ENCODE assay signal across 14 cellular contexts in genomic region chr16:46686815-46687473, GRCh38. TPM values are rescaled to one million over a fixed set of nuclear protein-coding genes. Genes with fewer than 3 reads are reported as not detected.
DNase-seq lines count a peak whose midpoint lies in the region; ATAC-seq, FAIRE-seq and TF ChIP-seq lines count a peak whose summit lies in the region.
"Had no signal": no experiment of that assay in that cellular context is flagged by ENCODE, and none has a peak within 500 bp of the region (broad histone marks: within the 10 kb centered on the region; RNA-seq: fewer than 3 reads in every experiment).

No MANE protein-coding gene starts in this region.

- H3K18ac ChIP-seq in mesenchymal stem cell (ENCODE audit: low read depth in 1 of 2, low read length in 2 of 2) = no peak overlapping the region

- TF ChIP-seq CTCF in A673 (conservative IDR thresholded peaks at IDR 0.05; ENCODE audit: low read depth, low read length) (no peak), GM23338 (conservative IDR thresholded peaks at IDR 0.05; ENCODE audit: low read depth in 2 of 2) (no peak), K562 (IDR thresholded peaks at IDR 0.05 in 2 of 3, conservative IDR thresholded peaks at IDR 0.05 in 1 of 3; ENCODE audit: insufficient read depth in 2 of 3, low read depth in 1 of 3, low read length in 3 of 3) (no peak)

- no peak overlapping the region for H3K23ac ChIP-seq in mesenchymal stem cell (ENCODE audit: low read length in 2 of 2)

- H3K4me2 ChIP-seq in GM23338 (peak overlapping the region; percentile 85), K562 (ENCODE audit: insufficient read depth, low read length) (peak overlapping the region; percentile 98; the same call in 1 of the 2 replicates), mesenchymal stem cell (ENCODE audit: low read length, poor library complexity, severe bottlenecking) (peak overlapping the region; percentile 51)

- no peak overlapping the region for H4K8ac ChIP-seq in mesenchymal stem cell (ENCODE audit: low read length)

- no TSS peak for BruUV-seq in A673 (replicated peaks; lab: Mats Ljungman, UMichigan)
- BruUV-seq in K562 (replicated peaks; lab: Mats Ljungman, UMichigan) = no TSS peak

- H3K36me3 ChIP-seq in A673 (ENCODE audit: insufficient read depth, low read length, poor library complexity, severe bottlenecking) = peaks cover 12% of the 10 kb centered on the region
- peaks cover 2% of the 10 kb centered on the region; the same call in 1 of the 2 replicates for H3K36me3 ChIP-seq in GM23338 (ENCODE audit: insufficient read depth)
- peaks cover 19% of the 10 kb centered on the region; the same call in 2 of the 3 replicates for H3K36me3 ChIP-seq in K562 (ENCODE audit: control insufficient read depth, insufficient read depth, low read length)
- H3K36me3 ChIP-seq in mesenchymal stem cell (ENCODE audit: control insufficient read depth in 1 of 2, insufficient read depth in 2 of 2, low read depth in 1 of 2, low read length in 2 of 2) = peaks cover 0 to 8% of the 10 kb centered on the region in 2 experiments

- H3K4ac ChIP-seq in mesenchymal stem cell (ENCODE audit: low read depth in 1 of 2, low read length in 2 of 2) = no peak overlapping the region

- H3K27me3 ChIP-seq in A673 (replicated peaks; ENCODE audit: insufficient read depth, low read depth, low read length, poor library complexity) = no peaks in the 10 kb centered on the region
- H3K27me3 ChIP-seq in GM23338 (ENCODE audit: insufficient read depth) = no peaks in the 10 kb centered on the region
- H3K27me3 ChIP-seq in K562 (ENCODE audit: control insufficient read depth in 2 of 2, insufficient read depth in 2 of 2, low read length in 2 of 2) = no peaks in the 10 kb centered on the region
- no peaks in the 10 kb centered on the region for H3K27me3 ChIP-seq in mesenchymal stem cell (ENCODE audit: control insufficient read depth in 1 of 2, insufficient read depth in 1 of 2, low read length in 2 of 2)

- H2AFZ ChIP-seq in GM23338 (no peak overlapping the region), K562 (ENCODE audit: low read depth, low read length) (no peak overlapping the region), mesenchymal stem cell (ENCODE audit: low read depth, low read length) (no peak overlapping the region)

- in situ Hi-C loops in K562 (cut with MboI) = loop anchor here (5.0 kb wide), 1 partner anchor 65 kb away; no protein-coding TSS in a partner anchor

- H4K20me1 ChIP-seq in GM23338 (replicated peaks; ENCODE audit: insufficient read depth) (peaks cover 52% of the 10 kb centered on the region), K562 (replicated peaks; ENCODE audit: control insufficient read depth, insufficient read depth, low read length) (peaks cover 31% of the 10 kb centered on the region)

- no peak for TF ChIP-seq EP300 in K562 (IDR thresholded peaks at IDR 0.05; ENCODE audit: low read length)

- peak overlapping the region in 1 of 2 experiments; percentile 65; a peak in 1 of 4 replicates for H3K9ac ChIP-seq in K562 (ENCODE audit: insufficient read depth in 1 of 2, low read depth in 2 of 2, low read length in 2 of 2)
- peak overlapping the region; percentile 98 for H3K9ac ChIP-seq in mesenchymal stem cell (ENCODE audit: low read length)

- POLR2A ChIA-PET in A673 (lab: Charles Lee; ENCODE audit: low non-redundant PET) (no interaction called here), K562 (lab: Yijun Ruan, JAX) (interaction anchor here (0.6 kb wide), 3 partner anchors 151 to 213 kb away, joined by 3 read pairs; no protein-coding TSS in a partner anchor)

- no peak overlapping the region for H2BK15ac ChIP-seq in mesenchymal stem cell (ENCODE audit: low read depth, poor library complexity, severe bottlenecking)

- TF ChIP-seq RAD21 in K562 (CRISPR knock-in tag; conservative IDR thresholded peaks at IDR 0.05 in 1 of 2, IDR thresholded peaks at IDR 0.05 in 1 of 2) = no peak

- no peak overlapping the region for H3K4me3 Mint-ChIP-seq in GM23338

- H3K4me3 ChIP-seq in A673 (ENCODE audit: low read depth, low read length, poor library complexity, severe bottlenecking) = peak overlapping the region; percentile 84
- H3K4me3 ChIP-seq in GM23338 = peak overlapping the region; percentile 87
- peak overlapping the region; percentile 76 for H3K4me3 ChIP-seq in K562
- H3K4me3 ChIP-seq in mesenchymal stem cell (ENCODE audit: insufficient read depth in 1 of 2, low read depth in 1 of 2, low read length in 2 of 2) = peak overlapping the region in 1 of 2 experiments; percentile 85

- H2BK12ac ChIP-seq in mesenchymal stem cell (ENCODE audit: low read length in 2 of 2) = no peak overlapping the region

- TF ChIP-seq POLR2A in K562 (conservative IDR thresholded peaks at IDR 0.05) = no peak

- no peaks in the 10 kb centered on the region for H3K9me3 Mint-ChIP-seq in GM23338

- CTCF ChIA-PET in A673 (lab: Charles Lee) (no interaction called here), K562 (lab: Yijun Ruan, JAX; ENCODE audit: low intra/inter-chr PET ratio) (no interaction called here)

- H2BK5ac ChIP-seq in mesenchymal stem cell (ENCODE audit: low read depth, low read length, poor library complexity, severe bottlenecking) = no peak overlapping the region

- no peak overlapping the region for H2BK120ac ChIP-seq in mesenchymal stem cell (ENCODE audit: low read depth, low read length)

- ATAC-seq in GM23338 = no peak
- no peak for ATAC-seq in K562
- no peak for ATAC-seq in GM21515 (IDR thresholded peaks at IDR 0.05; ENCODE audit: unreplicated experiment)
- ATAC-seq in GM19455 (IDR thresholded peaks at IDR 0.05; ENCODE audit: unreplicated experiment) = no peak
- ATAC-seq: Right ventricle myocardium inferior had no signal

- intact Hi-C loops in A673 (cut with micrococcal nuclease; ENCODE audit: unreplicated experiment) = loop anchor here (10.0 kb wide), 1 partner anchor 108 kb away; no protein-coding TSS in a partner anchor
- intact Hi-C loops in K562 (cut with micrococcal nuclease) = loop anchor here (5.0 kb wide), 1 partner anchor 145 kb away; the partner anchor contains the start of gene C16orf87

- no peak overlapping the region for H3K27ac Mint-ChIP-seq in GM23338

- no peaks in the 10 kb centered on the region for H3K9me1 ChIP-seq in K562 (ENCODE audit: control insufficient read depth, insufficient read depth, low read length)

- no peaks in the 10 kb centered on the region for H3F3A ChIP-seq in GM23338 (replicated peaks; ENCODE audit: low read depth)

- no peak overlapping the region for H4K91ac ChIP-seq in mesenchymal stem cell (ENCODE audit: low read length)

- H3K4me1 ChIP-seq in A673 (ENCODE audit: insufficient read depth, low read length, poor library complexity, severe bottlenecking) (peaks cover 16% of the 10 kb centered on the region), GM23338 (ENCODE audit: insufficient read depth) (peaks cover 36% of the 10 kb centered on the region), K562 (replicated peaks in 1 of 2; ENCODE audit: control insufficient read depth in 2 of 2, insufficient read depth in 2 of 2, low read length in 2 of 2) (peaks cover 6 to 19% of the 10 kb centered on the region in 2 experiments; a peak in 4 of 5 replicates), mesenchymal stem cell (ENCODE audit: control insufficient read depth, insufficient read depth, low read depth, low read length) (peaks cover 7% of the 10 kb centered on the region)

- no peaks in the 10 kb centered on the region for H3K9me3 ChIP-seq in A673 (ENCODE audit: low read depth, low read length, poor library complexity, severe bottlenecking)
- H3K9me3 ChIP-seq in K562 (replicated peaks; ENCODE audit: control insufficient read depth, insufficient read depth, low read depth, low read length) = no peaks in the 10 kb centered on the region
- no peaks in the 10 kb centered on the region for H3K9me3 ChIP-seq in mesenchymal stem cell (ENCODE audit: control insufficient read depth, low read length)

- DNase-seq in A673 (ENCODE audit: low spot score) (no peak), GM23338 (ENCODE audit: low spot score) (no peak), K562 (ENCODE audit: extremely low read depth in 1 of 4, low spot score in 3 of 4) (no peak), mesenchymal stem cell (no peak), COLO668 (lab: John Stamatoyannopoulos, UW; ENCODE audit: unreplicated experiment) (no peak), activated gamma-delta T cell treated with Interleukin-2 at 50 U/mL for 16 hours (no peak)
- DNase-seq: activated CD4-positive, alpha-beta T cell treated with anti-CD3 and anti-CD28 coated beads, Interleukin-2, amount 50 U/mL, for 1 hour; erythroblast had no signal

- no peaks in the 10 kb centered on the region; the same call in none of the 3 replicates for H3K36me3 Mint-ChIP-seq in GM23338 (ENCODE audit: low read depth)

- H2AK5ac ChIP-seq in mesenchymal stem cell (ENCODE audit: low read length, severe bottlenecking) = no peak overlapping the region

- 5% methylated on average over 5 of the region's 5 CpGs for WGBS in K562 (ENCODE audit: insufficient coverage, low coverage, missing lambda C conversion rate)
- WGBS in mesenchymal stem cell = 61% methylated on average over 2 of the region's 5 CpGs

- no peak overlapping the region for H3K14ac ChIP-seq in mesenchymal stem cell (ENCODE audit: low read length in 2 of 2)

- peaks cover 34% of the 10 kb centered on the region for H3K4me1 Mint-ChIP-seq in GM23338

- no peak overlapping the region for H3K27ac ChIP-seq in A673 (ENCODE audit: low read depth, low read length, poor library complexity, severe bottlenecking)
- no peak overlapping the region for H3K27ac ChIP-seq in GM23338 (ENCODE audit: low read depth)
- no peak overlapping the region for H3K27ac ChIP-seq in K562 (ENCODE audit: extremely low read depth, low read depth, low read length)
- H3K27ac ChIP-seq in mesenchymal stem cell (ENCODE audit: low read length, poor library complexity, severe bottlenecking) = no peak overlapping the region
- H3K27ac ChIP-seq: C4-2B had no signal

- no peak for FAIRE-seq in K562 (lab: Jason Lieb, UNC)
- FAIRE-seq: islet of Langerhans, urothelium cell line had no signal

- H3K79me2 ChIP-seq in GM23338 (replicated peaks; ENCODE audit: insufficient read depth) (peaks cover 88% of the 10 kb centered on the region), K562 (ENCODE audit: control insufficient read depth, insufficient read depth, low read length) (peaks cover 90% of the 10 kb centered on the region)

- H3K79me1 ChIP-seq in mesenchymal stem cell (replicated peaks; ENCODE audit: low read length, poor library complexity, severe bottlenecking) = no peaks in the 10 kb centered on the region

- H3K9me2 ChIP-seq in GM23338 (ENCODE audit: insufficient read depth) = no peaks in the 10 kb centered on the region

- peaks cover 2% of the 10 kb centered on the region for H3K27me3 Mint-ChIP-seq in GM23338 (ENCODE audit: insufficient read depth, low read depth, poor library complexity)

RNA-seq across cellular contexts. Expression of gene VPS35, which starts 2.0 kb away (rescaled TPM):
- total RNA-seq in A673 (2021) (94.6 and 99.0 TPM in 2 replicates), K562 (2014; rRNA removed) (30.4 and 32.7 TPM in 2 replicates), K562 (2014; rRNA removed; fragmentation: Illumina TruSeq; extraction: Trizol) (74.6 and 84.8 TPM in 2 replicates), K562 (2015; rRNA removed; fragmentation: Illumina TruSeq; extraction: Trizol) (66.2 and 69.9 TPM in 2 replicates), K562 (2021) (84.4 and 87.3 TPM in 2 replicates)
- total RNA-seq in GM23338 (2014; rRNA removed; shearing (Covaris generic)) = 40.0 and 51.8 TPM in 2 replicates
- polyA plus RNA-seq in GM23338 (2016; fragmentation: Nextera tagmentation; extraction: Ambion mirVana) (25.4 and 31.1 TPM in 2 replicates), K562 (2011; rRNA removed) (40.2 and 53.3 TPM in 2 replicates), K562 (2014; fragmentation: Illumina TruSeq; extraction: Trizol) (48.6 and 57.4 TPM in 2 replicates), K562 (2014; fragmentation: Nextera tagmentation; extraction: Ambion mirVana) (100 to 1,000 TPM in 1 of 2 experiments, 10 to 100 TPM in 1; 90.4 to 131 TPM), K562 (2014; rRNA removed) (35.0 and 42.5 TPM in 2 replicates)
- 37.9 and 110 TPM in 2 replicates for total RNA-seq in K562 (2011; cell fraction: chromatin; rRNA removed; ENCODE audit: low replicate concordance)
- total RNA-seq in K562 (2011; cell fraction: nucleolus; rRNA removed) = 25.9 and 27.2 TPM in 2 replicates
- 43.5 and 65.2 TPM in 2 replicates for total RNA-seq in K562 (2011; cell fraction: nucleoplasm; rRNA removed)
- polyA plus RNA-seq in K562 (2011; cell fraction: cytosol; rRNA removed) = 11.4 and 16.9 TPM in 2 replicates
- 12.0 and 21.6 TPM in 2 replicates for polyA plus RNA-seq in K562 (2011; cell fraction: nucleus; rRNA removed)
- 58.4 and 83.6 TPM in 2 replicates for polyA plus RNA-seq in K562 (2012)
- polyA minus RNA-seq in K562 (2011; rRNA and poly(A)+ RNA removed) = 82.5 and 93.0 TPM in 2 replicates
- 42.1 and 43.0 TPM in 2 replicates for polyA minus RNA-seq in K562 (2011; cell fraction: cytosol; rRNA and poly(A)+ RNA removed)
- polyA minus RNA-seq in K562 (2011; cell fraction: nucleus; rRNA and poly(A)+ RNA removed) = 39.7 and 71.0 TPM in 2 replicates
- polyA plus RNA-seq in mesenchymal stem cell (2013, experiment 1 of 2) = 70.9 TPM
- 73.2 TPM for polyA plus RNA-seq in mesenchymal stem cell (2013, experiment 2 of 2)

RNA-seq across cellular contexts. Expression of gene ORC6, which starts 2.5 kb away (rescaled TPM):
- 86.2 and 95.1 TPM in 2 replicates for total RNA-seq in A673 (2021)
- 71.5 and 75.7 TPM in 2 replicates for total RNA-seq in GM23338 (2014; rRNA removed; shearing (Covaris generic))
- polyA plus RNA-seq in GM23338 (2016; fragmentation: Nextera tagmentation; extraction: Ambion mirVana) = 92.0 and 103 TPM in 2 replicates
- total RNA-seq in K562 (2011; cell fraction: chromatin; rRNA removed; ENCODE audit: low replicate concordance) = 49.0 and 106 TPM in 2 replicates
- 32.9 and 41.1 TPM in 2 replicates for total RNA-seq in K562 (2011; cell fraction: nucleolus; rRNA removed)
- 60.8 and 87.6 TPM in 2 replicates for total RNA-seq in K562 (2011; cell fraction: nucleoplasm; rRNA removed)
- 37.4 and 40.0 TPM in 2 replicates for total RNA-seq in K562 (2014; rRNA removed)
- 49.0 and 54.6 TPM in 2 replicates for total RNA-seq in K562 (2014; rRNA removed; fragmentation: Illumina TruSeq; extraction: Trizol)
- total RNA-seq in K562 (2015; rRNA removed; fragmentation: Illumina TruSeq; extraction: Trizol) = 47.0 TPM in 2 replicates
- 36.1 and 39.6 TPM in 2 replicates for total RNA-seq in K562 (2021)
- 62.2 and 69.2 TPM in 2 replicates for polyA plus RNA-seq in K562 (2011; rRNA removed)
- 30.3 and 45.4 TPM in 2 replicates for polyA plus RNA-seq in K562 (2011; cell fraction: cytosol; rRNA removed)
- 36.3 and 39.7 TPM in 2 replicates for polyA plus RNA-seq in K562 (2011; cell fraction: nucleus; rRNA removed)
- 33.8 and 39.9 TPM in 2 replicates for polyA plus RNA-seq in K562 (2012)
- polyA plus RNA-seq in K562 (2014; fragmentation: Illumina TruSeq; extraction: Trizol) = 47.4 and 50.4 TPM in 2 replicates
- polyA plus RNA-seq in K562 (2014; fragmentation: Nextera tagmentation; extraction: Ambion mirVana) = 10 to 100 TPM; 18.7 to 28.5 TPM
- polyA plus RNA-seq in K562 (2014; rRNA removed) = 71.4 and 72.4 TPM in 2 replicates
- 21.1 and 25.1 TPM in 2 replicates for polyA minus RNA-seq in K562 (2011; rRNA and poly(A)+ RNA removed)
- polyA minus RNA-seq in K562 (2011; cell fraction: cytosol; rRNA and poly(A)+ RNA removed) = 13.4 and 17.7 TPM in 2 replicates
- polyA minus RNA-seq in K562 (2011; cell fraction: nucleus; rRNA and poly(A)+ RNA removed) = 24.2 and 35.8 TPM in 2 replicates
- polyA plus RNA-seq in mesenchymal stem cell (2013, experiment 1 of 2) = 7.2 TPM
- polyA plus RNA-seq in mesenchymal stem cell (2013, experiment 2 of 2) = 8.0 TPM
